ENCODE assay signal across 8 cellular contexts in genomic region chr2:15559800-15560403, GRCh38. TPM values are rescaled to one million over a fixed set of nuclear protein-coding genes. Genes with fewer than 3 reads are reported as not detected.
A peak's percentile ranks its signal among the peaks of the same experiment; 100 is the strongest.
DNase-seq lines count a peak whose midpoint lies in the region; ATAC-seq, FAIRE-seq and TF ChIP-seq lines count a peak whose summit lies in the region.

No MANE protein-coding gene starts in this region.

- H3K9me3 Mint-ChIP-seq in MCF 10A (ENCODE audit: unreplicated experiment), result no peaks in the 10 kb centered on the region

- CTCF ChIA-PET in MCF 10A (lab: Yijun Ruan, JAX), result interaction anchor here (0.7 to 4.7 kb wide), 4 partner anchors 17 to 124 kb away, joined by 3 to 34 read pairs (median 9); no protein-coding TSS in a partner anchor

- H3K27ac Mint-ChIP-seq in MCF 10A (ENCODE audit: low read depth, unreplicated experiment), result peak overlapping the region; percentile 94

- no peak for TF ChIP-seq CTCF in left ventricle myocardium inferior (IDR thresholded peaks at IDR 0.05; ENCODE audit: borderline replicate concordance)
- TF ChIP-seq CTCF in MCF 10A (IDR thresholded peaks at IDR 0.05; ENCODE audit: unreplicated experiment), result no peak
- TF ChIP-seq CTCF in GM10266 (IDR thresholded peaks at IDR 0.05; ENCODE audit: control insufficient read depth, insufficient read depth, low read depth, missing control alignments), result no peak

- intact Hi-C loops in left ventricle myocardium inferior (cut with micrococcal nuclease), result no loop called here
- intact Hi-C loops in Right ventricle myocardium inferior (cut with DNase I), result no loop called here
- intact Hi-C loops in MCF 10A (cut with micrococcal nuclease), result loop anchor here (2.0 kb wide), 1 partner anchor 31 kb away; the partner anchor contains the start of gene DDX1

- peaks cover 27% of the 10 kb centered on the region for H3K4me1 Mint-ChIP-seq in MCF 10A (ENCODE audit: insufficient read depth, unreplicated experiment)

- BruUV-seq in MCF 10A (replicated peaks; lab: Mats Ljungman, UMichigan), result no TSS peak

- H3K4me1 ChIP-seq in left ventricle myocardium inferior (peaks cover 46% of the 10 kb centered on the region), mononuclear cell (ENCODE audit: insufficient read depth, low read length) (peaks cover 34% of the 10 kb centered on the region)

- no peaks in the 10 kb centered on the region for H3K9me3 ChIP-seq in left ventricle myocardium inferior (replicated peaks)
- H3K9me3 ChIP-seq in mononuclear cell (ENCODE audit: low read depth, low read length), result no peaks in the 10 kb centered on the region

- H3K4me3 Mint-ChIP-seq in MCF 10A (ENCODE audit: unreplicated experiment), result peak overlapping the region; percentile 98

- H3K4me3 ChIP-seq in left ventricle myocardium inferior (peak overlapping the region; percentile 85), mononuclear cell (ENCODE audit: low read length) (peak overlapping the region; percentile 77)

- peaks cover 10% of the 10 kb centered on the region for H3K36me3 ChIP-seq in left ventricle myocardium inferior

- POLR2A ChIA-PET in MCF 10A (lab: Yijun Ruan, JAX), result interaction anchor here (0.7 to 1.8 kb wide), 3 partner anchors 13 to 181 kb away, joined by 4 to 10 read pairs (median 4); no protein-coding TSS in a partner anchor

- H3K27ac ChIP-seq in left ventricle myocardium inferior (replicated peaks), result no peak overlapping the region

- no peak for ATAC-seq in Right ventricle myocardium inferior
- no peak for ATAC-seq in GM18498 (IDR thresholded peaks at IDR 0.05; ENCODE audit: unreplicated experiment)

- H3K36me3 Mint-ChIP-seq in MCF 10A (ENCODE audit: insufficient read depth, unreplicated experiment), result peaks cover 6% of the 10 kb centered on the region

- H3K27me3 Mint-ChIP-seq in MCF 10A (ENCODE audit: insufficient read depth, unreplicated experiment), result no peaks in the 10 kb centered on the region

- FAIRE-seq in HTR-8/SVneo (lab: Jason Lieb, UNC), result no peak

- no peaks in the 10 kb centered on the region for H3K27me3 ChIP-seq in left ventricle myocardium inferior (ENCODE audit: low read depth)
- H3K27me3 ChIP-seq in mononuclear cell (ENCODE audit: insufficient read depth, low read length), result no peaks in the 10 kb centered on the region

- DNase-seq in left ventricle myocardium inferior (no peak), Right ventricle myocardium inferior (ENCODE audit: missing footprints) (no peak), MCF 10A (ENCODE audit: unreplicated experiment) (no peak), NCI-H446 treated with DMSO at 0.1 percent for 48 hours (lab: John Stamatoyannopoulos, UW) (no peak), GM10266 (ENCODE audit: extremely low spot score) (no peak), HTR-8/SVneo (ENCODE audit: insufficient read length, low spot score) (no peak)

RNA-seq across cellular contexts. Expression of gene NBAS, which starts 1.2 kb away (rescaled TPM):
- total RNA-seq in left ventricle myocardium inferior (50.6 TPM), Right ventricle myocardium inferior (60.2 TPM), MCF 10A (2022) (46.4 and 55.6 TPM in 2 replicates), mononuclear cell (31.6 TPM)

RNA-seq across cellular contexts. Expression of gene DDX1, which starts 31.8 kb away (rescaled TPM):
- total RNA-seq in left ventricle myocardium inferior, result 156 TPM
- 142 TPM for total RNA-seq in Right ventricle myocardium inferior
- 97.8 and 119 TPM in 2 replicates for total RNA-seq in MCF 10A (2022)
- 55.5 TPM for total RNA-seq in mononuclear cell
